11 cellular contexts compared by ENCODE assay signal in the genomic region with DNA sequence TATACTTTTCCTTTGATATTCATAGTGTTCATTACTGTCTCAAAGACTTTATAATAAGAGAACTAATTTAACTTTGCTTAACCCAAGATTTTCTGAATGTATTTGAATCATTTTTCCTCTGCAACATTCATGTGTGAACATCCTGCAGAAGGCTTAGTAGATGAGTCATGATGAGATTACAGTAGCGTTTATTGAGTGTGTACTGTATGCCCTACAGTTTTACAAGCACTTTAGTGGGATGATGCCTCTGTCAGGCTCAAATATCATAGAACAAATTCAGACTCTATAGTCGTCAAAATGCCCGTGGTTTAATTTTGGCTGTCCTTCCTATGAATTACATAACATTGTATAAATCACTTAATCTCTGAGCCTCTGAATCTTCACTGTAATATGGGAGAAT. TPM values are rescaled to one million over a fixed set of nuclear protein-coding genes. Genes with fewer than 3 reads are reported as not detected.
A peak's percentile ranks its signal among the peaks of the same experiment; 100 is the strongest.
DNase-seq lines count a peak whose midpoint lies in the region; ATAC-seq and TF ChIP-seq lines count a peak whose summit lies in the region.
"Had no signal": no experiment of that assay in that cellular context is flagged by ENCODE, and none has a peak within 500 bp of the region (broad histone marks: within the 10 kb centered on the region; RNA-seq: fewer than 3 reads in every experiment).

No MANE protein-coding gene starts in this region.

- H3K27me3 ChIP-seq in neutrophil: no peaks in the 10 kb centered on the region

- DNase-seq in ELR (ENCODE audit: low read depth): peak; percentile 78
- DNase-seq in LNCaP clone FGC (ENCODE audit: low read depth): peak; percentile 55
- no peak for DNase-seq in activated naive CD8-positive, alpha-beta T cell treated with anti-CD3 and anti-CD28 coated beads for 36 hours
- DNase-seq in left cardiac atrium: no peak
- no peak for DNase-seq in effector CD8-positive, alpha-beta T cell (lab: John Stamatoyannopoulos, UW)
- DNase-seq: PC-9, right cardiac atrium had no signal

- peak overlapping the region; percentile 72 for H3K4me3 Mint-ChIP-seq in activated naive CD8-positive, alpha-beta T cell treated with anti-CD3 and anti-CD28 coated beads for 36 hours

- H3K36me3 ChIP-seq in neutrophil: peaks cover 44% of the 10 kb centered on the region

- peaks cover 91% of the 10 kb centered on the region for H3K4me1 Mint-ChIP-seq in activated naive CD8-positive, alpha-beta T cell treated with anti-CD3 and anti-CD28 coated beads for 36 hours

- peaks cover 4% of the 10 kb centered on the region for H3K9me3 Mint-ChIP-seq in activated naive CD8-positive, alpha-beta T cell treated with anti-CD3 and anti-CD28 coated beads for 36 hours

- peaks cover 65 to 78% of the 10 kb centered on the region in 2 experiments for H3K4me1 ChIP-seq in neutrophil (ENCODE audit: control insufficient read depth in 1 of 2, insufficient read depth in 1 of 2, low read depth in 1 of 2, low read length in 1 of 2)

- intact Hi-C loops in left cardiac atrium (cut with DNase I): no loop called here

- no peaks in the 10 kb centered on the region for H3K9me3 ChIP-seq in neutrophil

- H3K27ac ChIP-seq in neutrophil: peak overlapping the region; percentile 82
- H3K27ac ChIP-seq: PC-9 had no signal

- no peak overlapping the region for H3K4me3 ChIP-seq in LNCaP clone FGC (ENCODE audit: low read depth, low read length)
- peak overlapping the region; percentile 33 to 53 for H3K4me3 ChIP-seq in neutrophil (ENCODE audit: low read depth in 1 of 2, low read length in 1 of 2)
- H3K4me3 ChIP-seq: PC-9 had no signal

- H3K27ac Mint-ChIP-seq in activated naive CD8-positive, alpha-beta T cell treated with anti-CD3 and anti-CD28 coated beads for 36 hours: peak overlapping the region; percentile 94

- ATAC-seq in GM19351 (IDR thresholded peaks at IDR 0.05; ENCODE audit: unreplicated experiment) (no peak), left cardiac atrium (no peak)
- ATAC-seq: HepG2, right cardiac atrium had no signal

- peaks cover 34% of the 10 kb centered on the region for H3K36me3 Mint-ChIP-seq in activated naive CD8-positive, alpha-beta T cell treated with anti-CD3 and anti-CD28 coated beads for 36 hours

- H3K27me3 Mint-ChIP-seq in activated naive CD8-positive, alpha-beta T cell treated with anti-CD3 and anti-CD28 coated beads for 36 hours: no peaks in the 10 kb centered on the region

- TF ChIP-seq CTCF in LNCaP clone FGC (IDR thresholded peaks at IDR 0.05; ENCODE audit: control insufficient read depth, extremely low read depth, insufficient read depth) (no peak), neutrophil (IDR thresholded peaks at IDR 0.05) (no peak)

RNA-seq across cellular contexts. Expression of gene FYB1, which starts 41.2 kb away (rescaled TPM):
- total RNA-seq in activated naive CD8-positive, alpha-beta T cell treated with anti-CD3 and anti-CD28 coated beads for 36 hours: 10 to 100 TPM; 71.3 to 74.1 TPM
- 10 to 100 TPM in 1 of 2 donors, 1 to 10 TPM in 1; 5.0 to 13.4 TPM for total RNA-seq in left cardiac atrium
- total RNA-seq: HepG2, kidney epithelial cell had no signal

Comparison
In these comparisons a context has a peak if more than half of its experiments do, and no peak if none do; other contexts are left out.
1. DNase-seq: peak in ELR (single experiment) and LNCaP clone FGC (single experiment); none in activated naive CD8-positive, alpha-beta T cell treated with anti-CD3 and anti-CD28 coated beads for 36 hours (single experiment), left cardiac atrium (single experiment) and effector CD8-positive, alpha-beta T cell (single experiment).
2. RNA of gene FYB1, which starts 41.2 kb away (total RNA-seq): 71.3 to 74.1 TPM in activated naive CD8-positive, alpha-beta T cell treated with anti-CD3 and anti-CD28 coated beads for 36 hours; 5.0 to 13.4 TPM in left cardiac atrium; every median in the first group is over 4 times any median in the second.